19 cellular contexts compared by ENCODE assay signal in genomic region chr7:32936686-32937085, GRCh38. TPM values are rescaled to one million over a fixed set of nuclear protein-coding genes. Genes with fewer than 3 reads are reported as not detected.
DNase-seq lines count a peak whose midpoint lies in the region; ATAC-seq and TF ChIP-seq lines count a peak whose summit lies in the region.
"Had no signal": no experiment of that assay in that cellular context is flagged by ENCODE, and none has a peak within 500 bp of the region (broad histone marks: within the 10 kb centered on the region; RNA-seq: fewer than 3 reads in every experiment).

No MANE protein-coding gene starts in this region.

- peaks cover under 1% of the 10 kb centered on the region; the same call in 1 of the 2 replicates for H3K36me3 ChIP-seq in Panc1 (ENCODE audit: control insufficient read depth, insufficient read depth, low read length)
- no peaks in the 10 kb centered on the region for H3K36me3 ChIP-seq in mucosa of descending colon (ENCODE audit: low read depth)

- no peaks in the 10 kb centered on the region for H3K9me3 ChIP-seq in Panc1 (ENCODE audit: control insufficient read depth, insufficient read depth, low read depth, low read length)
- H3K9me3 ChIP-seq in mucosa of descending colon: no peaks in the 10 kb centered on the region
- H3K9me3 ChIP-seq: A549, Peyer's patch had no signal

- H3K4me1 ChIP-seq in Panc1 (ENCODE audit: control insufficient read depth, insufficient read depth, low read length): peaks cover 9% of the 10 kb centered on the region
- peaks cover 4% of the 10 kb centered on the region for H3K4me1 ChIP-seq in foreskin keratinocyte
- H3K4me1 ChIP-seq in mucosa of descending colon (ENCODE audit: low read depth): peaks cover 13% of the 10 kb centered on the region

- H3K27me3 ChIP-seq in Panc1 (ENCODE audit: control insufficient read depth, insufficient read depth, low read length) (no peaks in the 10 kb centered on the region), foreskin keratinocyte (no peaks in the 10 kb centered on the region)
- H3K27me3 ChIP-seq: Peyer's patch had no signal

- peak; percentile 60; the same call in 1 of the 2 replicates for ATAC-seq in Panc1
- no peak for ATAC-seq in foreskin keratinocyte
- peak; percentile 34 for ATAC-seq in mucosa of descending colon
- no peak for ATAC-seq in GM21619 (IDR thresholded peaks at IDR 0.05; ENCODE audit: unreplicated experiment)
- ATAC-seq in HG03039 (IDR thresholded peaks at IDR 0.05; ENCODE audit: unreplicated experiment): no peak
- ATAC-seq in HG02973 (IDR thresholded peaks at IDR 0.05; ENCODE audit: unreplicated experiment): no peak

- CTCF ChIA-PET in Panc1 (lab: Charles Lee): no interaction called here

- TF ChIP-seq CTCF in AG10803 (conservative IDR thresholded peaks at IDR 0.05; ENCODE audit: low read length): no peak; the same call in 1 of the 2 replicates
- TF ChIP-seq CTCF in Panc1 (IDR thresholded peaks at IDR 0.05): no peak
- TF ChIP-seq CTCF in foreskin keratinocyte (conservative IDR thresholded peaks at IDR 0.05): peak; percentile 19
- TF ChIP-seq CTCF in mucosa of descending colon (IDR thresholded peaks at IDR 0.05): no peak

- DNase-seq in AG10803 (ENCODE audit: low read depth): peak; percentile 17
- DNase-seq in Panc1 (ENCODE audit: low read depth, low spot score): no peak
- no peak for DNase-seq in foreskin keratinocyte
- DNase-seq in mucosa of descending colon: no peak
- no peak for DNase-seq in activated CD4-positive, alpha-beta T cell treated with anti-CD3 and anti-CD28 coated beads for 48 hours
- DNase-seq: AML-193; Calu3; CD4-positive, CD25-positive, alpha-beta regulatory T cell; GOT3; MM.1S; NCI-H1105; NCI-H187; NCI-H446 treated with DMSO at 0.1 percent for 48 hours; Peyer's patch; SIG-M5 had no signal

- in situ Hi-C loops in Panc1 (cut with HindIII; ENCODE audit: low pct_unique_long_range_greater_than_20kb, low sequenced_read_pairs): no loop called here

- H3K4me3 ChIP-seq in AG10803 (ENCODE audit: low read length) (no peak overlapping the region), Panc1 (ENCODE audit: low read depth in 2 of 2, low read length in 2 of 2) (no peak overlapping the region), mucosa of descending colon (no peak overlapping the region)
- H3K4me3 ChIP-seq: A549, Peyer's patch had no signal

- H3K27ac ChIP-seq in Panc1 (ENCODE audit: low read length) (no peak overlapping the region), foreskin keratinocyte (no peak overlapping the region)
- H3K27ac ChIP-seq: A549, Peyer's patch had no signal

- intact Hi-C loops in Panc1 (cut with micrococcal nuclease; ENCODE audit: unreplicated experiment) (no loop called here), mucosa of descending colon (cut with DNase I, micrococcal nuclease) (no loop called here)

- BruUV-seq in Panc1 (replicated peaks; lab: Mats Ljungman, UMichigan): no TSS peak

- POLR2A ChIA-PET in Panc1 (lab: Charles Lee): no interaction called here

RNA-seq across cellular contexts. Expression of gene FKBP9, which starts 20.6 kb away (rescaled TPM):
- total RNA-seq in Panc1 (2021; ENCODE audit: unreplicated experiment) (183 TPM), foreskin keratinocyte (110 and 115 TPM in 2 replicates), mucosa of descending colon (10 to 100 TPM; 87.8 to 99.7 (median 98.8) TPM)
- 160 TPM for polyA plus RNA-seq in Panc1 (2012; ENCODE audit: insufficient read length)
- 63.3 and 64.3 TPM in 2 replicates for polyA plus RNA-seq in foreskin keratinocyte
- total RNA-seq: CD4-positive, CD25-positive, alpha-beta regulatory T cell had no signal

RNA-seq across cellular contexts. Expression of gene KBTBD2, which starts 45.1 kb away (rescaled TPM):
- total RNA-seq in Panc1 (2021; ENCODE audit: unreplicated experiment) (36.8 TPM), foreskin keratinocyte (31.1 and 31.2 TPM in 2 replicates), mucosa of descending colon (10 to 100 TPM; 26.8 to 30.0 (median 26.9) TPM)
- polyA plus RNA-seq in Panc1 (2012; ENCODE audit: insufficient read length): 20.4 TPM
- 12.6 and 14.4 TPM in 2 replicates for polyA plus RNA-seq in foreskin keratinocyte

Comparison
In these comparisons a context has a peak if more than half of its experiments do, and no peak if none do; other contexts are left out.
1. ATAC-seq: peak in Panc1 (single experiment) and mucosa of descending colon (single experiment); none in foreskin keratinocyte (single experiment), GM21619 (single experiment), HG03039 (single experiment) and HG02973 (single experiment).